ENCODE assay signal across 1 cellular context in genomic region chr19:49890349-49891311, GRCh38.
TF ChIP-seq lines count a peak whose summit lies in the region.

No MANE protein-coding gene starts in this region.

TF ChIP-seq in WTC11, 78 proteins besides CTCF, POLR2A, EP300 and RAD21 (continued from another document):
- TF ChIP-seq, protein P1, sequence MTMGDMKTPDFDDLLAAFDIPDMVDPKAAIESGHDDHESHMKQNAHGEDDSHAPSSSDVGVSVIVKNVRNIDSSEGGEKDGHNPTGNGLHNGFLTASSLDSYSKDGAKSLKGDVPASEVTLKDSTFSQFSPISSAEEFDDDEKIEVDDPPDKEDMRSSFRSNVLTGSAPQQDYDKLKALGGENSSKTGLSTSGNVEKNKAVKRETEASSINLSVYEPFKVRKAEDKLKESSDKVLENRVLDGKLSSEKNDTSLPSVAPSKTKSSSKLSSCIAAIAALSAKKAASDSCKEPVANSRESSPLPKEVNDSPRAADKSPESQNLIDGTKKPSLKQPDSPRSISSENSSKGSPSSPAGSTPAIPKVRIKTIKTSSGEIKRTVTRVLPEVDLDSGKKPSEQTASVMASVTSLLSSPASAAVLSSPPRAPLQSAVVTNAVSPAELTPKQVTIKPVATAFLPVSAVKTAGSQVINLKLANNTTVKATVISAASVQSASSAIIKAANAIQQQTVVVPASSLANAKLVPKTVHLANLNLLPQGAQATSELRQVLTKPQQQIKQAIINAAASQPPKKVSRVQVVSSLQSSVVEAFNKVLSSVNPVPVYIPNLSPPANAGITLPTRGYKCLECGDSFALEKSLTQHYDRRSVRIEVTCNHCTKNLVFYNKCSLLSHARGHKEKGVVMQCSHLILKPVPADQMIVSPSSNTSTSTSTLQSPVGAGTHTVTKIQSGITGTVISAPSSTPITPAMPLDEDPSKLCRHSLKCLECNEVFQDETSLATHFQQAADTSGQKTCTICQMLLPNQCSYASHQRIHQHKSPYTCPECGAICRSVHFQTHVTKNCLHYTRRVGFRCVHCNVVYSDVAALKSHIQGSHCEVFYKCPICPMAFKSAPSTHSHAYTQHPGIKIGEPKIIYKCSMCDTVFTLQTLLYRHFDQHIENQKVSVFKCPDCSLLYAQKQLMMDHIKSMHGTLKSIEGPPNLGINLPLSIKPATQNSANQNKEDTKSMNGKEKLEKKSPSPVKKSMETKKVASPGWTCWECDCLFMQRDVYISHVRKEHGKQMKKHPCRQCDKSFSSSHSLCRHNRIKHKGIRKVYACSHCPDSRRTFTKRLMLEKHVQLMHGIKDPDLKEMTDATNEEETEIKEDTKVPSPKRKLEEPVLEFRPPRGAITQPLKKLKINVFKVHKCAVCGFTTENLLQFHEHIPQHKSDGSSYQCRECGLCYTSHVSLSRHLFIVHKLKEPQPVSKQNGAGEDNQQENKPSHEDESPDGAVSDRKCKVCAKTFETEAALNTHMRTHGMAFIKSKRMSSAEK (CRISPR knock-in tag; IDR thresholded peaks at IDR 0.05; ENCODE audit: borderline replicate concordance): no peak
- TF ChIP-seq CREB1 (CRISPR knock-in tag; IDR thresholded peaks at IDR 0.05): no peak; the same call in 1 of the 2 replicates
- TF ChIP-seq TEAD4 (CRISPR knock-in tag; IDR thresholded peaks at IDR 0.05): no peak
- TF ChIP-seq, protein P2, sequence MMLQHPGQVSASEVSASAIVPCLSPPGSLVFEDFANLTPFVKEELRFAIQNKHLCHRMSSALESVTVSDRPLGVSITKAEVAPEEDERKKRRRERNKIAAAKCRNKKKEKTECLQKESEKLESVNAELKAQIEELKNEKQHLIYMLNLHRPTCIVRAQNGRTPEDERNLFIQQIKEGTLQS (CRISPR knock-in tag; conservative IDR thresholded peaks at IDR 0.05): no peak; the same call in 1 of the 2 replicates
- TF ChIP-seq, protein P3, sequence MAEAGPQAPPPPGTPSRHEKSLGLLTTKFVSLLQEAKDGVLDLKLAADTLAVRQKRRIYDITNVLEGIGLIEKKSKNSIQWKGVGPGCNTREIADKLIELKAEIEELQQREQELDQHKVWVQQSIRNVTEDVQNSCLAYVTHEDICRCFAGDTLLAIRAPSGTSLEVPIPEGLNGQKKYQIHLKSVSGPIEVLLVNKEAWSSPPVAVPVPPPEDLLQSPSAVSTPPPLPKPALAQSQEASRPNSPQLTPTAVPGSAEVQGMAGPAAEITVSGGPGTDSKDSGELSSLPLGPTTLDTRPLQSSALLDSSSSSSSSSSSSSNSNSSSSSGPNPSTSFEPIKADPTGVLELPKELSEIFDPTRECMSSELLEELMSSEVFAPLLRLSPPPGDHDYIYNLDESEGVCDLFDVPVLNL (CRISPR knock-in tag; IDR thresholded peaks at IDR 0.05; ENCODE audit: borderline replicate concordance, low read depth): peak; percentile 59; the same call in 1 of the 2 replicates
- no peak for TF ChIP-seq ELF4 (CRISPR knock-in tag; IDR thresholded peaks at IDR 0.05; ENCODE audit: low read depth)
